ENCODE assay signal across 21 cellular contexts in the genomic region with DNA sequence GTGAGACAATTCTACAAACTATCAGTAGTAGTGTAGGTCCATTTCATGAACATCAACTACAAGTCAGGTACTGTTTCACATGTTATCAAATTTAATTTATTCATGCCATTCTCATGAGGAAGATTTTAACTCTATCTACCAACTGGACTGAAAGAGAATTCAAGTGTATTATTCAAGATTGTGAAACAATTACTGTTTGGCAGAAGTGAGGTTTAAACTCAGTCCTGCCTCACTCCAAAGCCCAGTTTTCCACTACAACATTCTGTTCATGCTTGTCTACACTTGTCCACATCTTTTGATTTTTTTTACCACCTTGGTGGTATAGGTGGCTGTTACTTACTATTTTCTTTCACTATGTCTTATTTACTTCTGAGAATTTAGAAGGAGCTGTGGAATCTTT.
DNase-seq lines count a peak whose midpoint lies in the region; ATAC-seq and TF ChIP-seq lines count a peak whose summit lies in the region.
"Had no signal": no experiment of that assay in that cellular context is flagged by ENCODE, and none has a peak within 500 bp of the region (broad histone marks: within the 10 kb centered on the region; RNA-seq: fewer than 3 reads in every experiment).

No MANE protein-coding gene starts in this region.

- ATAC-seq in GM23338 (no peak), foreskin keratinocyte (no peak), GM21367 (IDR thresholded peaks at IDR 0.05; ENCODE audit: unreplicated experiment) (no peak)
- ATAC-seq: A549 had no signal

- H3K4me2 ChIP-seq in GM23338, result no peak overlapping the region
- H3K4me2 ChIP-seq: A549 had no signal

- H3K27ac ChIP-seq in GM23338 (ENCODE audit: low read depth) (no peak overlapping the region), RWPE1 (0 out of 2 replicates have a peak overlapping the region, but pooled peaks have one; percentile 24), epithelial cell of prostate (peak overlapping the region; percentile 16), foreskin keratinocyte (no peak overlapping the region)

- H3K36me3 Mint-ChIP-seq in GM23338 (ENCODE audit: low read depth), result no peaks in the 10 kb centered on the region
- H3K36me3 Mint-ChIP-seq: IgD-negative memory B cell had no signal

- no peaks in the 10 kb centered on the region for H3F3A ChIP-seq in GM23338 (replicated peaks; ENCODE audit: low read depth)

- H3K27me3 ChIP-seq in GM23338 (ENCODE audit: insufficient read depth) (no peaks in the 10 kb centered on the region), foreskin keratinocyte (no peaks in the 10 kb centered on the region)
- H3K27me3 ChIP-seq: BE2C had no signal

- POLR2A ChIA-PET in RWPE1 (lab: Yijun Ruan, JAX; ENCODE audit: low non-redundant PET), result no interaction called here

- no peaks in the 10 kb centered on the region for H4K20me1 ChIP-seq in GM23338 (replicated peaks; ENCODE audit: insufficient read depth)

- H3K27me3 Mint-ChIP-seq in GM23338 (ENCODE audit: insufficient read depth, low read depth, poor library complexity), result no peaks in the 10 kb centered on the region

- H3K27ac Mint-ChIP-seq in GM23338, result no peak overlapping the region
- H3K27ac Mint-ChIP-seq: IgD-negative memory B cell had no signal

- no peak overlapping the region for H3K4me3 Mint-ChIP-seq in GM23338
- H3K4me3 Mint-ChIP-seq: IgD-negative memory B cell had no signal

- peak overlapping the region; percentile 20; the same call in 1 of the 2 replicates for H2AFZ ChIP-seq in GM23338

- no peak for DNase-seq in GM23338 (ENCODE audit: low spot score)
- DNase-seq in RWPE1 (ENCODE audit: low spot score), result no peak
- no peak for DNase-seq in epithelial cell of prostate (ENCODE audit: low read depth, low spot score)
- DNase-seq in foreskin keratinocyte, result peak; percentile 53 to 70
- no peak for DNase-seq in DMS 273 (lab: John Stamatoyannopoulos, UW; ENCODE audit: unreplicated experiment)
- DNase-seq in NAMALWA (ENCODE audit: low spot score), result no peak
- DNase-seq in activated T-cell treated with anti-CD3 and anti-CD28 coated beads, Interleukin-2, amount 50 U/mL, for 48 hours, result no peak
- DNase-seq: BE2C, EL, GF-D8, NCI-H1417, NCI-H1694 treated with DMSO at 0.1 percent for 48 hours, NCI-H2081 treated with DMSO at 0.1 percent for 48 hours, NCI-H446 treated with DMSO at 0.1 percent for 48 hours, NCI-H526 treated with DMSO at 0.1 percent for 48 hours, OCI-M1, SHP77 had no signal

- H3K4me1 Mint-ChIP-seq in GM23338, result peaks cover 11% of the 10 kb centered on the region; the same call in 2 of the 3 replicates
- H3K4me1 Mint-ChIP-seq: IgD-negative memory B cell had no signal

- peaks cover 11% of the 10 kb centered on the region for H3K4me1 ChIP-seq in GM23338 (ENCODE audit: insufficient read depth)
- H3K4me1 ChIP-seq in foreskin keratinocyte, result no peaks in the 10 kb centered on the region
- H3K4me1 ChIP-seq: BE2C, HAP-1 had no signal

- no peak overlapping the region for H3K4me3 ChIP-seq in GM23338
- H3K4me3 ChIP-seq: A549, HAP-1 had no signal

- TF ChIP-seq CTCF in GM23338 (conservative IDR thresholded peaks at IDR 0.05; ENCODE audit: low read depth in 2 of 2), result no peak
- TF ChIP-seq CTCF in RWPE1 (conservative IDR thresholded peaks at IDR 0.05; ENCODE audit: low read depth), result no peak
- TF ChIP-seq CTCF in foreskin keratinocyte (conservative IDR thresholded peaks at IDR 0.05), result no peak

- CTCF ChIA-PET in RWPE1 (lab: Yijun Ruan, JAX), result no interaction called here

- peaks cover 6% of the 10 kb centered on the region; the same call in 1 of the 2 replicates for H3K36me3 ChIP-seq in GM23338 (ENCODE audit: insufficient read depth)
- H3K36me3 ChIP-seq: BE2C, HAP-1 had no signal

- no peaks in the 10 kb centered on the region for H3K79me2 ChIP-seq in GM23338 (replicated peaks; ENCODE audit: insufficient read depth)

- H3K9me2 ChIP-seq in GM23338 (ENCODE audit: insufficient read depth), result peaks cover 11% of the 10 kb centered on the region

- peaks cover 4% of the 10 kb centered on the region; the same call in 1 of the 3 replicates for H3K9me3 Mint-ChIP-seq in GM23338

TF ChIP-seq in GM23338, 12 proteins besides CTCF, POLR2A, EP300 and RAD21:
- no peak for TF ChIP-seq NANOG (IDR thresholded peaks at IDR 0.05; ENCODE audit: borderline replicate concordance)
- TF ChIP-seq, protein P1, sequence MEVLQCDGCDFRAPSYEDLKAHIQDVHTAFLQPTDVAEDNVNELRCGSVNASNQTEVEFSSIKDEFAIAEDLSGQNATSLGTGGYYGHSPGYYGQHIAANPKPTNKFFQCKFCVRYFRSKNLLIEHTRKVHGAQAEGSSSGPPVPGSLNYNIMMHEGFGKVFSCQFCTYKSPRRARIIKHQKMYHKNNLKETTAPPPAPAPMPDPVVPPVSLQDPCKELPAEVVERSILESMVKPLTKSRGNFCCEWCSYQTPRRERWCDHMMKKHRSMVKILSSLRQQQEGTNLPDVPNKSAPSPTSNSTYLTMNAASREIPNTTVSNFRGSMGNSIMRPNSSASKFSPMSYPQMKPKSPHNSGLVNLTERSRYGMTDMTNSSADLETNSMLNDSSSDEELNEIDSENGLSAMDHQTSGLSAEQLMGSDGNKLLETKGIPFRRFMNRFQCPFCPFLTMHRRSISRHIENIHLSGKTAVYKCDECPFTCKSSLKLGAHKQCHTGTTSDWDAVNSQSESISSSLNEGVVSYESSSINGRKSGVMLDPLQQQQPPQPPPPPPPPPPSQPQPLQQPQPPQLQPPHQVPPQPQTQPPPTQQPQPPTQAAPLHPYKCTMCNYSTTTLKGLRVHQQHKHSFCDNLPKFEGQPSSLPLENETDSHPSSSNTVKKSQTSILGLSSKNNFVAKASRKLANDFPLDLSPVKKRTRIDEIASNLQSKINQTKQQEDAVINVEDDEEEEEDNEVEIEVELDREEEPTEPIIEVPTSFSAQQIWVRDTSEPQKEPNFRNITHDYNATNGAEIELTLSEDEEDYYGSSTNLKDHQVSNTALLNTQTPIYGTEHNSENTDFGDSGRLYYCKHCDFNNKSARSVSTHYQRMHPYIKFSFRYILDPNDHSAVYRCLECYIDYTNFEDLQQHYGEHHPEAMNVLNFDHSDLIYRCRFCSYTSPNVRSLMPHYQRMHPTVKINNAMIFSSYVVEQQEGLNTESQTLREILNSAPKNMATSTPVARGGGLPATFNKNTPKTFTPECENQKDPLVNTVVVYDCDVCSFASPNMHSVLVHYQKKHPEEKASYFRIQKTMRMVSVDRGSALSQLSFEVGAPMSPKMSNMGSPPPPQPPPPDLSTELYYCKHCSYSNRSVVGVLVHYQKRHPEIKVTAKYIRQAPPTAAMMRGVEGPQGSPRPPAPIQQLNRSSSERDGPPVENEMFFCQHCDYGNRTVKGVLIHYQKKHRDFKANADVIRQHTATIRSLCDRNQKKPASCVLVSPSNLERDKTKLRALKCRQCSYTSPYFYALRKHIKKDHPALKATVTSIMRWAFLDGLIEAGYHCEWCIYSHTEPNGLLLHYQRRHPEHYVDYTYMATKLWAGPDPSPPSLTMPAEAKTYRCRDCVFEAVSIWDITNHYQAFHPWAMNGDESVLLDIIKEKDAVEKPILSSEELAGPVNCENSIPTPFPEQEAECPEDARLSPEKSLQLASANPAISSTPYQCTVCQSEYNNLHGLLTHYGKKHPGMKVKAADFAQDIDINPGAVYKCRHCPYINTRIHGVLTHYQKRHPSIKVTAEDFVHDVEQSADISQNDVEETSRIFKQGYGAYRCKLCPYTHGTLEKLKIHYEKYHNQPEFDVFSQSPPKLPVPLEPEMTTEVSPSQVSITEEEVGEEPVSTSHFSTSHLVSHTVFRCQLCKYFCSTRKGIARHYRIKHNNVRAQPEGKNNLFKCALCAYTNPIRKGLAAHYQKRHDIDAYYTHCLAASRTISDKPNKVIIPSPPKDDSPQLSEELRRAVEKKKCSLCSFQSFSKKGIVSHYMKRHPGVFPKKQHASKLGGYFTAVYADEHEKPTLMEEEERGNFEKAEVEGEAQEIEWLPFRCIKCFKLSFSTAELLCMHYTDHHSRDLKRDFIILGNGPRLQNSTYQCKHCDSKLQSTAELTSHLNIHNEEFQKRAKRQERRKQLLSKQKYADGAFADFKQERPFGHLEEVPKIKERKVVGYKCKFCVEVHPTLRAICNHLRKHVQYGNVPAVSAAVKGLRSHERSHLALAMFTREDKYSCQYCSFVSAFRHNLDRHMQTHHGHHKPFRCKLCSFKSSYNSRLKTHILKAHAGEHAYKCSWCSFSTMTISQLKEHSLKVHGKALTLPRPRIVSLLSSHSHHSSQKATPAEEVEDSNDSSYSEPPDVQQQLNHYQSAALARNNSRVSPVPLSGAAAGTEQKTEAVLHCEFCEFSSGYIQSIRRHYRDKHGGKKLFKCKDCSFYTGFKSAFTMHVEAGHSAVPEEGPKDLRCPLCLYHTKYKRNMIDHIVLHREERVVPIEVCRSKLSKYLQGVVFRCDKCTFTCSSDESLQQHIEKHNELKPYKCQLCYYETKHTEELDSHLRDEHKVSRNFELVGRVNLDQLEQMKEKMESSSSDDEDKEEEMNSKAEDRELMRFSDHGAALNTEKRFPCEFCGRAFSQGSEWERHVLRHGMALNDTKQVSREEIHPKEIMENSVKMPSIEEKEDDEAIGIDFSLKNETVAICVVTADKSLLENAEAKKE (CRISPR knock-in tag; IDR thresholded peaks at IDR 0.05), result no peak
- TF ChIP-seq EZH2phosphoT487 (IDR thresholded peaks at IDR 0.05; ENCODE audit: unreplicated experiment), result no peak

Comparison
In these comparisons a context has a peak if more than half of its experiments do, and no peak if none do; other contexts are left out.
1. DNase-seq: peak in foreskin keratinocyte (2 of 2); none in GM23338 (single experiment), RWPE1 (single experiment), epithelial cell of prostate (single experiment), DMS 273 (single experiment), NAMALWA (single experiment) and activated T-cell treated with anti-CD3 and anti-CD28 coated beads, Interleukin-2, amount 50 U/mL, for 48 hours (0 of 2).
2. H3K27ac ChIP-seq: peak in RWPE1 (single experiment) and epithelial cell of prostate (single experiment); none in GM23338 (single experiment) and foreskin keratinocyte (single experiment).